In genomic region chr5:172612771-172613170, GRCh38 we compare ENCODE assay signal across 22 cellular contexts. TPM values are rescaled to one million over a fixed set of nuclear protein-coding genes. Genes with fewer than 3 reads are reported as not detected.
A peak's percentile ranks its signal among the peaks of the same experiment; 100 is the strongest.
DNase-seq lines count a peak whose midpoint lies in the region; ATAC-seq lines count a peak whose summit lies in the region.
"Had no signal": no experiment of that assay in that cellular context is flagged by ENCODE, and none has a peak within 500 bp of the region (broad histone marks: within the 10 kb centered on the region; RNA-seq: fewer than 3 reads in every experiment).

No MANE protein-coding gene starts in this region.

- H3K27ac ChIP-seq in right cardiac atrium (ENCODE audit: low read length) = no peak overlapping the region
- H3K27ac ChIP-seq: 22Rv1, A549, BLaER1 had no signal

- no peaks in the 10 kb centered on the region for H3K9me3 ChIP-seq in right cardiac atrium (ENCODE audit: control insufficient read depth, low read length)

- ATAC-seq in right cardiac atrium = no peak
- no peak for ATAC-seq in sciatic nerve
- no peak for ATAC-seq in GM18907 (IDR thresholded peaks at IDR 0.05; ENCODE audit: unreplicated experiment)
- no peak for ATAC-seq in HG02642 (IDR thresholded peaks at IDR 0.05; ENCODE audit: poor library complexity, unreplicated experiment)
- ATAC-seq: A549, HCT116, HepG2 had no signal

- H3K27me3 ChIP-seq in right cardiac atrium (ENCODE audit: control insufficient read depth, insufficient read depth) = no peaks in the 10 kb centered on the region
- H3K27me3 ChIP-seq: BLaER1 had no signal

- peaks cover 3% of the 10 kb centered on the region for H3K4me1 ChIP-seq in right cardiac atrium (ENCODE audit: control insufficient read depth, insufficient read depth, low read length)
- H3K4me1 ChIP-seq: A549 had no signal

- WGBS in right cardiac atrium = 86% methylated on average over 4 of the region's 4 CpGs

- no peak overlapping the region for H3K4me3 ChIP-seq in right cardiac atrium (ENCODE audit: low read length)
- H3K4me3 ChIP-seq: A549, BLaER1 had no signal

- peak; percentile 33 for DNase-seq in cardiac septum (ENCODE audit: low spot score)
- no peak for DNase-seq in right cardiac atrium
- peak; percentile 41 for DNase-seq in mesenteric fat pad (ENCODE audit: low spot score)
- DNase-seq in sciatic nerve (ENCODE audit: low spot score) = peak; percentile 19
- DNase-seq in NCI-H526 treated with DMSO at 0.1 percent for 48 hours (lab: John Stamatoyannopoulos, UW) = no peak
- DNase-seq: AML-193; Calu3; CD4-positive, alpha-beta memory T cell; DMS79 treated with DMSO at 0.1 percent for 48 hours; GF-D8; GOT3; H7; HFFc6 had no signal

- intact Hi-C loops in cardiac septum (cut with DNase I) = no loop called here
- intact Hi-C loops in right cardiac atrium (cut with DNase I) = no loop called here
- intact Hi-C loops in sciatic nerve (cut with DNase I) = no loop called here

RNA-seq across cellular contexts. Expression of gene NEURL1B, which starts 28.3 kb away (rescaled TPM):
- 19.7 TPM for total RNA-seq in cardiac septum
- total RNA-seq in right cardiac atrium = 10 to 100 TPM; 13.2 to 23.1 (median 18.1) TPM
- polyA plus RNA-seq in right cardiac atrium = 16.7 TPM
- total RNA-seq in mesenteric fat pad = 35.8 TPM
- 53.7 TPM for total RNA-seq in sciatic nerve
- polyA plus RNA-seq: CD14-positive monocyte, IgD-negative memory B cell had no signal

Comparison
In these comparisons a context has a peak if more than half of its experiments do, and no peak if none do; other contexts are left out.
1. DNase-seq: peak in cardiac septum (single experiment), mesenteric fat pad (single experiment) and sciatic nerve (single experiment); none in right cardiac atrium (0 of 3) and NCI-H526 treated with DMSO at 0.1 percent for 48 hours (single experiment).